ENCODE assay signal across 10 cellular contexts in genomic region chr5:170393235-170393634, GRCh38. TPM values are rescaled to one million over a fixed set of nuclear protein-coding genes. Genes with fewer than 3 reads are reported as not detected.
DNase-seq lines count a peak whose midpoint lies in the region; ATAC-seq, FAIRE-seq and TF ChIP-seq lines count a peak whose summit lies in the region.
"Had no signal": no experiment of that assay in that cellular context is flagged by ENCODE, and none has a peak within 500 bp of the region (broad histone marks: within the 10 kb centered on the region; RNA-seq: fewer than 3 reads in every experiment).

No MANE protein-coding gene starts in this region.

- RAD21 ChIA-PET in GM12878 (lab: Charles Lee; ENCODE audit: unreplicated experiment) = interaction anchor here (1.0 kb wide), 1 partner anchor 116 kb away, joined by 3 read pairs; no protein-coding TSS in a partner anchor

- SMC1A ChIA-PET in GM12878 (lab: Charles Lee; ENCODE audit: uncharacterized antibody, unreplicated experiment) = interaction anchor here (1.2 to 1.3 kb wide), 3 partner anchors 10 to 45 kb away, joined by 3 to 4 read pairs (median 3); no protein-coding TSS in a partner anchor

- intact Hi-C loops in GM12878 (cut with micrococcal nuclease; ENCODE audit: unreplicated experiment) = no loop called here

- H3K4me3 ChIP-seq in OCI-LY3 (ENCODE audit: low read length) (peak overlapping the region; percentile 43), GM12878 (no peak overlapping the region)
- H3K4me3 ChIP-seq: body of pancreas, skin epidermis had no signal

- no peak overlapping the region for H3K27ac ChIP-seq in OCI-LY3 (ENCODE audit: low read length)
- H3K27ac ChIP-seq in GM12878 (ENCODE audit: control insufficient read depth, insufficient read depth) = no peak overlapping the region
- H3K27ac ChIP-seq: body of pancreas had no signal

- TF ChIP-seq RAD21 in GM12878 (IDR thresholded peaks at IDR 0.05; ENCODE audit: insufficient read depth, low read depth, low read length) = no peak

- no peak for TF ChIP-seq POLR2A in GM12878 (IDR thresholded peaks at IDR 0.05; ENCODE audit: low read depth, low read length)

- whole genome bisulfite sequencing in GM12878 (ENCODE audit: insufficient coverage, insufficient replicate concordance, low lambda C conversion rate, missing lambda C conversion rate) = 1% methylated on average over 6 of the region's 6 CpGs

- no peak overlapping the region for H2AFZ ChIP-seq in OCI-LY3 (ENCODE audit: low read depth, low read length)
- H2AFZ ChIP-seq in GM12878 (ENCODE audit: control insufficient read depth, low read depth, low read length) = peak overlapping the region; percentile 49

- H3K79me2 ChIP-seq in OCI-LY3 (ENCODE audit: low read length) (no peaks in the 10 kb centered on the region), GM12878 (ENCODE audit: control insufficient read depth, insufficient read depth, low read length) (no peaks in the 10 kb centered on the region)

- H3K9ac ChIP-seq in OCI-LY3 (ENCODE audit: low read length) (no peak overlapping the region), GM12878 (ENCODE audit: control insufficient read depth, insufficient read depth, low read length) (no peak overlapping the region)

- no peaks in the 10 kb centered on the region for H3K9me3 ChIP-seq in OCI-LY3 (ENCODE audit: insufficient read depth, low read length)
- H3K9me3 ChIP-seq in GM12878 (replicated peaks; ENCODE audit: control insufficient read depth, insufficient read depth, low read length) = no peaks in the 10 kb centered on the region
- H3K9me3 ChIP-seq: body of pancreas had no signal

- H3K36me3 ChIP-seq in OCI-LY3 (replicated peaks; ENCODE audit: low read depth, low read length) (no peaks in the 10 kb centered on the region), GM12878 (ENCODE audit: control insufficient read depth in 2 of 2, insufficient read depth in 2 of 2, low read length in 1 of 2) (no peaks in the 10 kb centered on the region)

- H3K4me1 ChIP-seq in OCI-LY3 (ENCODE audit: low read length) (peaks cover 52% of the 10 kb centered on the region), GM12878 (ENCODE audit: control insufficient read depth, insufficient read depth, low read length) (peaks cover 21% of the 10 kb centered on the region)
- H3K4me1 ChIP-seq: body of pancreas had no signal

- in situ Hi-C loops in GM12878 (cut with MboI) = no loop called here

- H3K4me2 ChIP-seq in OCI-LY3 (ENCODE audit: low read length) = peak overlapping the region; percentile 81
- peak overlapping the region; percentile 44 for H3K4me2 ChIP-seq in GM12878 (ENCODE audit: control insufficient read depth, insufficient read depth)

- FAIRE-seq in GM12878 (lab: Jason Lieb, UNC) = no peak

- no TSS peak for BruUV-seq in GM12878 (replicated peaks; lab: Mats Ljungman, UMichigan)

- DNase-seq in GM12878 (ENCODE audit: low read depth, low spot score) (no peak), GM19240 (ENCODE audit: insufficient read length, low spot score) (no peak), LoVo (ENCODE audit: low spot score) (no peak), COLO829 (ENCODE audit: low spot score) (no peak)
- DNase-seq in stimulated activated CD4-positive, alpha-beta T cell treated with anti-CD3 and anti-CD28 coated beads, TNF-alpha, amount 100 ng/mL, for 24 hours (ENCODE audit: low read depth in 3 of 3) = peak; percentile 9 to 43 (median 12)

- H3K27me3 ChIP-seq in OCI-LY3 (ENCODE audit: low read depth, low read length) (peaks cover 24% of the 10 kb centered on the region), GM12878 (replicated peaks in 1 of 2; ENCODE audit: control insufficient read depth in 2 of 2, insufficient read depth in 2 of 2, low read length in 1 of 2) (no peaks in the 10 kb centered on the region; a peak in 1 of 4 replicates)
- H3K27me3 ChIP-seq: body of pancreas had no signal

- TF ChIP-seq CTCF in OCI-LY3 (IDR thresholded peaks at IDR 0.05; ENCODE audit: low read depth, low read length) (no peak), GM12878 (IDR thresholded peaks at IDR 0.05 in 2 of 3, conservative IDR thresholded peaks at IDR 0.05 in 1 of 3; ENCODE audit: control insufficient read depth in 2 of 3, extremely low read depth in 1 of 3, insufficient read depth in 1 of 3, low read depth in 3 of 3, low read length in 3 of 3) (no peak)

- H4K20me1 ChIP-seq in OCI-LY3 (ENCODE audit: insufficient read depth, low read length) (no peaks in the 10 kb centered on the region), GM12878 (ENCODE audit: control insufficient read depth, insufficient read depth) (no peaks in the 10 kb centered on the region)

- CTCF ChIA-PET in GM12878 (lab: Yijun Ruan, JAX) = interaction anchor here (1.2 kb wide), 1 partner anchor 17 kb away, joined by 4 read pairs; no protein-coding TSS in a partner anchor

- no peak for TF ChIP-seq EP300 in GM12878 (IDR thresholded peaks at IDR 0.05; ENCODE audit: borderline replicate concordance in 1 of 2, control insufficient read depth in 1 of 2, low read depth in 2 of 2, low read length in 2 of 2)

- peak; percentile 49 for ATAC-seq in GM21737 (IDR thresholded peaks at IDR 0.05; ENCODE audit: unreplicated experiment)
- peak; percentile 45 for ATAC-seq in GM12878
- ATAC-seq in HG03457 (IDR thresholded peaks at IDR 0.05; ENCODE audit: unreplicated experiment) = no peak
- ATAC-seq: body of pancreas had no signal

- POLR2A ChIA-PET in GM12878 (lab: Charles Lee) = no interaction called here

TF ChIP-seq in GM12878, 131 proteins besides CTCF, POLR2A, EP300 and RAD21:
- TF ChIP-seq ZNF207 (IDR thresholded peaks at IDR 0.05; ENCODE audit: borderline replicate concordance) (no peak), EED (IDR thresholded peaks at IDR 0.05; ENCODE audit: low read depth) (0 out of 2 replicates have a peak, but pooled peaks have one; percentile 35)

RNA-seq across cellular contexts. Expression of gene KCNMB1, which starts 4.1 kb away (rescaled TPM):
- 3.4 and 4.6 TPM in 2 replicates for total RNA-seq in GM12878 (2013; cell fraction: nucleolus; rRNA removed)
- total RNA-seq in GM12878 (2014; rRNA removed) (1.9 and 2.5 TPM in 2 replicates), GM12878 (2014; rRNA removed; fragmentation: Illumina TruSeq; extraction: Trizol) (1.6 and 1.9 TPM in 2 replicates), GM12878 (2021) (3.5 and 3.8 TPM in 2 replicates)
- 0.73 TPM for polyA plus RNA-seq in GM12878 (2011; ENCODE audit: low read depth)
- polyA plus RNA-seq in GM12878 (2011; rRNA removed) (1.2 TPM in 2 replicates), GM12878 (2014; fragmentation: Illumina TruSeq; extraction: Trizol) (1.9 and 3.6 TPM in 2 replicates), GM12878 (2014; fragmentation: Nextera tagmentation; extraction: Ambion mirVana) (1 to 10 TPM; 2.3 to 2.8 TPM), GM12878 (2014; rRNA removed) (2.7 and 2.9 TPM in 2 replicates), GM12878 (2016; fragmentation: Nextera tagmentation; extraction: Ambion mirVana) (1 to 10 TPM; 2.5 to 3.4 TPM)
- 1.8 TPM in 2 replicates for polyA plus RNA-seq in GM12878 (2011; cell fraction: cytosol; rRNA removed)
- polyA plus RNA-seq in GM12878 (2011; cell fraction: nucleus; rRNA removed) = 6.1 TPM in 2 replicates
- 0.87 and 1.7 TPM in 2 replicates for polyA plus RNA-seq in GM12878 (2012)
- 3.5 and 3.7 TPM in 2 replicates for polyA minus RNA-seq in GM12878 (2011; rRNA and poly(A)+ RNA removed)
- polyA minus RNA-seq in GM12878 (2011; cell fraction: cytosol; rRNA and poly(A)+ RNA removed) = 0.31 and 0.40 TPM in 2 replicates
- polyA minus RNA-seq in GM12878 (2011; cell fraction: nucleus; rRNA and poly(A)+ RNA removed) = 1.2 and 3.2 TPM in 2 replicates

Comparison
In these comparisons a context has a peak if more than half of its experiments do, and no peak if none do; other contexts are left out.
1. DNase-seq: peak in stimulated activated CD4-positive, alpha-beta T cell treated with anti-CD3 and anti-CD28 coated beads, TNF-alpha, amount 100 ng/mL, for 24 hours (3 of 3); none in GM12878 (single experiment), GM19240 (single experiment), LoVo (single experiment) and COLO829 (single experiment).